In the genomic region with DNA sequence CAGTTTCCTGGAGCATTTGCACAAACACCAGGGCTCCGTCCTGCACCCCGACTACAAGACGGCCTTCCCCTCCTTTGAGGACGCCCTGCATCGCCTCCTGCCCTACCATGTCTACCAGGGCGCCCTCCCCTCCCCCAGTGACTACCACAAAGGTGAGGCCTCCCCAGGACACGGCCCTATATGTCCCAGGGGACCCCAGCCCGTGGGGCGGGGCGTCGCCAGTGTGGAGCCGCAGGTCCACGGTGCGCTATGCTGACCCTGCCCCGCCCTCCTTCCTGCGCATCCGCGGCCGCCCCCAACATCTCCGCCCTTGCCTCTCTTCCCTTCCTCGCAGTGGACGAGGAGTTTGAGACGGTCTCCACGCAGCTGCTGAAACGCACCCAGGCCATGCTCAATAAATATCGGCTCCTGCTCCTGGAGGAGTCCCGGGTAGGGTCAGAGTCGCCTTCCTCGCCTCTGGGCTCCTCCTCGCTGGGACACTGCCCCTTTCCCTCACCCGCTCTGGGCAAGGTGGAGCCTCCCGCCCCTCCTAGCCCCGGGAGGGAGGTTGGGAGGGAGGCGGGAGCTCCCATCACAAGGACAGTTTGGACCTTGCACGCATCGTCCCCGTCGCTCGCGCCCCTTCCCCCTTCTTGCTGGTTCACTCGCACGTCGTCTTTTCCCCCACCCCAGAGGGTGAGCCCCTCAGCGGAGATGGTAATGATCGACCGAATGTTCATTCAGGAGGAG, we compare ENCODE assay signal across 9 cellular contexts. TPM values are rescaled to one million over a fixed set of nuclear protein-coding genes. Genes with fewer than 3 reads are reported as not detected.
"Had no signal": no experiment of that assay in that cellular context is flagged by ENCODE, and none has a peak within 500 bp of the region (broad histone marks: within the 10 kb centered on the region; RNA-seq: fewer than 3 reads in every experiment).

No MANE protein-coding gene starts in this region.

- H3K4me1 ChIP-seq: ascending aorta, breast epithelium, parathyroid adenoma had no signal

- H3K27ac ChIP-seq: ascending aorta, epithelial cell of prostate, parathyroid adenoma, suprapubic skin had no signal

- H2AFZ ChIP-seq: parathyroid adenoma had no signal

- H3K9ac ChIP-seq: parathyroid adenoma had no signal

- H3K4me3 ChIP-seq: ascending aorta, breast epithelium, heart right ventricle, mucosa of descending colon, suprapubic skin, upper lobe of left lung had no signal

- H3K27me3 ChIP-seq: ascending aorta, breast epithelium, heart right ventricle, suprapubic skin, upper lobe of left lung had no signal

- H3K9me3 ChIP-seq: ascending aorta, breast epithelium, heart right ventricle, mucosa of descending colon, suprapubic skin, upper lobe of left lung had no signal

RNA-seq across cellular contexts. Expression of gene EHD2, which starts 14.4 kb away (rescaled TPM):
- polyA plus RNA-seq: naive thymus-derived CD4-positive, alpha-beta T cell had no signal
